In the genomic region with DNA sequence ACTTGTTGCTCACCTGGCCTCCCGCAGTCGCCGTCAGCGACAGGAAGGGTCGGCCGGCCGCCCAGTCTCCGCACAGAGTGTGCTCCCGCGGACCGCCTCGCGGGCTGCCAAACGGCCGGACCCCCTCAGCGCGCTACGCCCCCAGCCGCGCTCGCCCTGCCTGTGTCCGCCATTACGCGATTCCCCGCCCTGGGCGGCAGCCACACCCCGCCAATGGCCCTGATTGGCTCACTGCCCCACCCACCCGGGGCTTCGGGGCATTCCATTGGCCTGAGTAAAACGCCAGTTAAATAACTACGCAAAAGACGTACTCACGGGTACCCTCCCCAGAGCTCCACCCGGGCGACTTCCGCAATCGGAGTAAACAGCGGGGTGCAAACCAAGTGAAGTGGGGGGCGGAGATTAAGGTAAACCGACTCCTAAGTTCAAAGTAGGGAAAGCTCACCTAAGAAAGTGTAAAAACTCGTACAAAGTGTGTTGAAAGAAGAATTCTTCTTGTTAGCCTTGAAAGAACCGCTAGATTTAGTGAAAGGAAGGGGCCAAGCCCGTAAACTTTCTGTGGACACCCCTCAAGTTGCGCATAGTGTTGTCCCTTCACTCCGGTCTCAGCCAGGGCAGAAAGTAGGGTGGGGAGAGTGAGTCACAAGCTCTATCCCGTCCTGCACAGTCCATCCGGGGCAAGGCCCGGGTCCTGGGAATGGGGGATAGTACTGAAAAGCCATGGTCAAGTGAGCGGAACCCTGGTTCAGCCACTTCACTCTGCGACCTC, we compare ENCODE assay signal across 8 cellular contexts. TPM values are rescaled to one million over a fixed set of nuclear protein-coding genes. Genes with fewer than 3 reads are reported as not detected.
DNase-seq lines count a peak whose midpoint lies in the region; ATAC-seq and TF ChIP-seq lines count a peak whose summit lies in the region.

Gene WASF2, minus strand, starts transcription at position 195 of the 769 bp plus-strand sequence. CDS start 61,277 bp downstream, outside the sequence.

- no peaks in the 10 kb centered on the region for H3K9me3 ChIP-seq in Karpas-422 (ENCODE audit: low read length)
- H3K9me3 ChIP-seq in esophagus squamous epithelium = no peaks in the 10 kb centered on the region

- no peaks in the 10 kb centered on the region for H3K27me3 ChIP-seq in Karpas-422 (ENCODE audit: low read length)
- H3K27me3 ChIP-seq in esophagus squamous epithelium = no peaks in the 10 kb centered on the region

- peak; percentile 94 for DNase-seq in DMS79 treated with DMSO at 0.1 percent for 48 hours (lab: John Stamatoyannopoulos, UW)
- peak; percentile 99 for DNase-seq in Karpas-422
- peak; percentile 97 for DNase-seq in RKO (ENCODE audit: low spot score)
- peak; percentile 94 for DNase-seq in activated T-helper 1 cell treated with Interleukin-2 at 50 U/mL for 16 hours (ENCODE audit: low read depth)
- peak; percentile 85 for DNase-seq in esophagus squamous epithelium (lab: John Stamatoyannopoulos, UW)
- DNase-seq in myocyte (ENCODE audit: low read depth) = peak; percentile 97
- DNase-seq in stimulated activated CD8-positive, alpha-beta memory T cell treated with anti-CD3 and anti-CD28 coated beads, Interleukin-7, amount 100 ng/mL, for 48 hours (ENCODE audit: extremely low read depth in 1 of 2, low read depth in 1 of 2) = peak; percentile 95 to 97

- H3K36me3 ChIP-seq in Karpas-422 (ENCODE audit: insufficient read depth, low read length) = no peaks in the 10 kb centered on the region
- H3K36me3 ChIP-seq in esophagus squamous epithelium = peaks cover 0 to 10% (median 0%) of the 10 kb centered on the region in 3 donors

- H3K27ac ChIP-seq in Karpas-422 (ENCODE audit: low read length) (peak within 1 kb of the TSS; percentile 77), esophagus squamous epithelium (peak within 1 kb of the TSS; percentile 100)

- H3K4me3 ChIP-seq in Karpas-422 (ENCODE audit: low read length) (peak within 1 kb of the TSS; percentile 97), esophagus squamous epithelium (peak within 1 kb of the TSS; percentile 86 to 99 (median 96))

- TF ChIP-seq POLR2A in esophagus squamous epithelium (IDR thresholded peaks at IDR 0.05) = peak in 3 of 4 donors; percentile 95 to 99 (median 99)

- ATAC-seq in GM21825 (IDR thresholded peaks at IDR 0.05; ENCODE audit: unreplicated experiment) = peak; percentile 77

- intact Hi-C loops in esophagus squamous epithelium (cut with DNase I) = loop anchor here (10.0 kb wide), 1 partner anchor 75 kb away; no protein-coding TSS in a partner anchor

- H3K4me1 ChIP-seq in Karpas-422 (ENCODE audit: low read length) = peaks cover 17% of the 10 kb centered on the region
- peaks cover 20 to 61% (median 34%) of the 10 kb centered on the region in 3 donors for H3K4me1 ChIP-seq in esophagus squamous epithelium

- H4K20me1 ChIP-seq in Karpas-422 (ENCODE audit: insufficient read depth, low read depth, low read length) = peaks cover 16% of the 10 kb centered on the region; the same call in 1 of the 2 replicates

- H2AFZ ChIP-seq in Karpas-422 (ENCODE audit: low read length) = peak within 1 kb of the TSS; percentile 68; the same call in 1 of the 2 replicates

- H3K4me2 ChIP-seq in Karpas-422 (ENCODE audit: low read depth, low read length, poor library complexity, severe bottlenecking) = peak within 1 kb of the TSS; percentile 84

- WGBS in esophagus squamous epithelium, 2 donors = 1 to 2% methylated on average over 14 to 20 of the region's 50 CpGs

- TF ChIP-seq CTCF in esophagus squamous epithelium (IDR thresholded peaks at IDR 0.05) = no peak

- peak within 1 kb of the TSS; percentile 93 for H3K9ac ChIP-seq in Karpas-422 (ENCODE audit: low read length)

- H3K79me2 ChIP-seq in Karpas-422 (ENCODE audit: low read length) = peaks cover 39% of the 10 kb centered on the region

- no peaks in the 10 kb centered on the region for H3K9me2 ChIP-seq in Karpas-422 (replicated peaks; ENCODE audit: insufficient read depth, low read length)

RNA-seq across cellular contexts. Expression of gene WASF2, which starts in this region (rescaled TPM):
- 20.2 and 21.7 TPM in 2 replicates for total RNA-seq in Karpas-422 (2014; rRNA removed; shearing (Covaris generic); ENCODE audit: low replicate concordance)
- total RNA-seq in esophagus squamous epithelium (10 to 100 TPM; 53.7 to 92.8 (median 79.8) TPM), myocyte (17.3 and 18.2 TPM in 2 replicates)
- 65.6 TPM for polyA plus RNA-seq in myocyte (2012)

Comparison
In these comparisons a context has a peak if more than half of its experiments do, and no peak if none do; other contexts are left out.
1. Peak in every context shown above with its lines: DNase-seq, ATAC-seq, H3K4me3 ChIP-seq and H3K27ac ChIP-seq.